19 cellular contexts compared by ENCODE assay signal in genomic region chr6:101016163-101016562, GRCh38.
A peak's percentile ranks its signal among the peaks of the same experiment; 100 is the strongest.
DNase-seq lines count a peak whose midpoint lies in the region; ATAC-seq, FAIRE-seq and TF ChIP-seq lines count a peak whose summit lies in the region.
"Had no signal": no experiment of that assay in that cellular context is flagged by ENCODE, and none has a peak within 500 bp of the region (broad histone marks: within the 10 kb centered on the region; RNA-seq: fewer than 3 reads in every experiment).

No MANE protein-coding gene starts in this region.

- no peak overlapping the region for H2AFZ ChIP-seq in trophoblast cell (ENCODE audit: insufficient read depth, low read length, poor library complexity)
- H2AFZ ChIP-seq: GM23248 had no signal

- H3K23ac ChIP-seq in trophoblast cell (ENCODE audit: low read length): peak overlapping the region; percentile 82

- no peak for FAIRE-seq in RCC 7860 (lab: Jason Lieb, UNC)
- FAIRE-seq: GM12892, GM19239, H1 had no signal

- H3K4me1 ChIP-seq in trophoblast cell (ENCODE audit: control insufficient read depth in 1 of 2, insufficient read depth in 2 of 2, low read length in 2 of 2): no peaks in the 10 kb centered on the region

- no peak overlapping the region for H3K9ac ChIP-seq in trophoblast cell (ENCODE audit: low read length)
- H3K9ac ChIP-seq: GM23248 had no signal

- no peak overlapping the region for H3K4me3 ChIP-seq in trophoblast cell (ENCODE audit: low read depth, low read length)
- H3K4me3 ChIP-seq: GM23248 had no signal

- H3K27me3 ChIP-seq in trophoblast cell (ENCODE audit: insufficient read depth, low read length): no peaks in the 10 kb centered on the region

- H4K91ac ChIP-seq in trophoblast cell (ENCODE audit: low read depth, low read length): no peak overlapping the region

- no CpG with 5 or more reads among the region's 3 CpGs for WGBS in trophoblast cell (ENCODE audit: extremely low coverage, insufficient coverage, insufficient read length)

- H3K14ac ChIP-seq in trophoblast cell (ENCODE audit: low read length): no peak overlapping the region

- H3K79me2 ChIP-seq in trophoblast cell (ENCODE audit: control insufficient read depth, insufficient read depth, low read length, poor library complexity): no peaks in the 10 kb centered on the region

- H4K8ac ChIP-seq in trophoblast cell (ENCODE audit: low read depth, low read length): no peak overlapping the region

- H2BK120ac ChIP-seq in trophoblast cell (ENCODE audit: insufficient read depth, low read length, poor library complexity): no peak overlapping the region

- H3K36me3 ChIP-seq in trophoblast cell (ENCODE audit: control insufficient read depth in 1 of 2, insufficient read depth in 2 of 2, low read length in 2 of 2): no peaks in the 10 kb centered on the region

- no peak overlapping the region for H2BK5ac ChIP-seq in trophoblast cell (ENCODE audit: low read depth, low read length, poor library complexity)

- H3K27ac ChIP-seq in trophoblast cell (ENCODE audit: low read depth, low read length): no peak overlapping the region
- H3K27ac ChIP-seq: GM23248 had no signal

- no peak overlapping the region for H3K18ac ChIP-seq in trophoblast cell (ENCODE audit: low read length)

- no peak for ATAC-seq in GM18505 (IDR thresholded peaks at IDR 0.05; ENCODE audit: unreplicated experiment)
- ATAC-seq: HCT116 had no signal

- H3K79me1 ChIP-seq in trophoblast cell (ENCODE audit: low read length): no peaks in the 10 kb centered on the region

- DNase-seq in NCI-H446 treated with DMSO at 0.1 percent for 48 hours (lab: John Stamatoyannopoulos, UW): peak; percentile 4
- peak; percentile 2 for DNase-seq in NCI-H82 treated with DMSO at 0.1 percent for 48 hours (lab: John Stamatoyannopoulos, UW; ENCODE audit: unreplicated experiment)
- DNase-seq in trophoblast cell: no peak
- no peak for DNase-seq in H4 (ENCODE audit: low spot score)
- no peak for DNase-seq in RCC 7860 (ENCODE audit: low spot score)
- DNase-seq: C1 segment of cervical spinal cord; Calu3; CD4-positive, alpha-beta memory T cell; COR-L47; DMS53; DMS79 treated with DMSO at 0.1 percent for 48 hours; GF-D8; GM23248; H9 had no signal

- no peak overlapping the region for H3K4me2 ChIP-seq in trophoblast cell (ENCODE audit: low read length)

- H2AK5ac ChIP-seq in trophoblast cell (ENCODE audit: low read length): no peak overlapping the region

- H4K12ac ChIP-seq in trophoblast cell (ENCODE audit: low read depth, low read length): no peak overlapping the region

- TF ChIP-seq POLR2A in GM18505 (IDR thresholded peaks at IDR 0.05; ENCODE audit: borderline replicate concordance, extremely low read depth, insufficient read depth, insufficient read length): no peak

- H3K4ac ChIP-seq in trophoblast cell (ENCODE audit: low read depth, low read length): no peak overlapping the region

- H3K9me3 ChIP-seq in trophoblast cell (ENCODE audit: insufficient read depth, low read depth, low read length): no peaks in the 10 kb centered on the region

- H2BK12ac ChIP-seq in trophoblast cell (ENCODE audit: low read length): no peak overlapping the region

Comparison
In these comparisons a context has a peak if more than half of its experiments do, and no peak if none do; other contexts are left out.
1. DNase-seq: peak in NCI-H446 treated with DMSO at 0.1 percent for 48 hours (single experiment) and NCI-H82 treated with DMSO at 0.1 percent for 48 hours (single experiment); none in trophoblast cell (0 of 2), H4 (single experiment) and RCC 7860 (single experiment).